19 cellular contexts compared by ENCODE assay signal in genomic region chr3:20280257-20280656, GRCh38.
DNase-seq lines count a peak whose midpoint lies in the region; ATAC-seq and TF ChIP-seq lines count a peak whose summit lies in the region.
"Had no signal": no experiment of that assay in that cellular context is flagged by ENCODE, and none has a peak within 500 bp of the region (broad histone marks: within the 10 kb centered on the region; RNA-seq: fewer than 3 reads in every experiment).

No MANE protein-coding gene starts in this region.

- DNase-seq in NT2/D1 (ENCODE audit: low read depth, low spot score), result peak; percentile 27
- no peak for DNase-seq in effector memory CD8-positive, alpha-beta T cell
- no peak for DNase-seq in tibial artery
- no peak for DNase-seq in ovary
- no peak for DNase-seq in CD1c-positive myeloid dendritic cell (ENCODE audit: extremely low spot score)
- DNase-seq: activated CD4-positive, alpha-beta T cell treated with anti-CD3 and anti-CD28 coated beads for 48 hours; activated T-cell treated with anti-CD3 and anti-CD28 coated beads, Interleukin-2, amount 50 U/mL, for 4 hours; DMS53; effector CD8-positive, alpha-beta T cell; left cardiac atrium; MG63; NCI-H2029; NCI-H526; stimulated activated CD4-positive, alpha-beta T cell treated with anti-CD3 and anti-CD28 coated beads, Interleukin-4, amount 100 ng/mL, for 4 hours had no signal

- peaks cover 0 to 5% of the 10 kb centered on the region in 2 donors for H3K9me3 Mint-ChIP-seq in effector memory CD8-positive, alpha-beta T cell

- TF ChIP-seq CTCF in tibial artery (IDR thresholded peaks at IDR 0.05), result no peak
- TF ChIP-seq CTCF in ovary (IDR thresholded peaks at IDR 0.05), result no peak

- WGBS in ovary, 3 donors, result 83 to 85% (median 85%) methylated on average over 7 of the region's 7 CpGs

- H3K4me3 Mint-ChIP-seq in effector memory CD8-positive, alpha-beta T cell, result peak overlapping the region in 1 of 2 donors; percentile 37
- H3K4me3 Mint-ChIP-seq: activated T-cell treated with anti-CD3 and anti-CD28 coated beads, Interleukin-2, amount 50 U/mL, for 4 hours had no signal

- H3K9me3 ChIP-seq in NT2/D1 (ENCODE audit: insufficient read depth, low read length) (peaks cover 43% of the 10 kb centered on the region), tibial artery (peaks cover 0 to 14% (median 0%) of the 10 kb centered on the region in 3 donors), ovary (no peaks in the 10 kb centered on the region)
- H3K9me3 ChIP-seq: MG63 had no signal

- intact Hi-C loops in tibial artery (cut with DNase I; ENCODE audit: low total_unique reads) (no loop called here), ovary (cut with DNase I) (no loop called here)

- peak overlapping the region; percentile 9 to 73 for H3K27ac Mint-ChIP-seq in effector memory CD8-positive, alpha-beta T cell

- no peak overlapping the region for H3K27ac ChIP-seq in tibial artery
- no peak overlapping the region for H3K27ac ChIP-seq in ovary
- H3K27ac ChIP-seq: BLaER1 treated with 17β-estradiol and CSF1 and Interleukin-3, amounts not matched to agents 10 nM and 100 nM; tibial nerve had no signal

- no peak for TF ChIP-seq EP300 in ovary (IDR thresholded peaks at IDR 0.05)

- H3K36me3 ChIP-seq in NT2/D1 (ENCODE audit: insufficient read depth, insufficient read length, low read length) (no peaks in the 10 kb centered on the region), tibial artery (no peaks in the 10 kb centered on the region), ovary (no peaks in the 10 kb centered on the region)
- H3K36me3 ChIP-seq: BLaER1 treated with 17β-estradiol and CSF1 and Interleukin-3, amounts not matched to agents 10 nM and 100 nM; MG63; tibial nerve had no signal

- H3K9ac ChIP-seq in NT2/D1 (ENCODE audit: insufficient read length, low read depth), result no peak overlapping the region
- H3K9ac ChIP-seq: BLaER1 treated with 17β-estradiol and CSF1 and Interleukin-3, amounts not matched to agents 10 nM and 100 nM had no signal

- no peaks in the 10 kb centered on the region for H3K36me3 Mint-ChIP-seq in effector memory CD8-positive, alpha-beta T cell (ENCODE audit: insufficient read depth)

- H3K4me1 ChIP-seq in NT2/D1 (ENCODE audit: insufficient read depth, insufficient read length) (no peaks in the 10 kb centered on the region), tibial artery (no peaks in the 10 kb centered on the region), ovary (ENCODE audit: insufficient read depth) (no peaks in the 10 kb centered on the region)
- H3K4me1 ChIP-seq: tibial nerve had no signal

- peaks cover 4 to 7% of the 10 kb centered on the region in 2 donors for H3K4me1 Mint-ChIP-seq in effector memory CD8-positive, alpha-beta T cell (ENCODE audit: low read depth in 2 of 2)

- H3K4me3 ChIP-seq in NT2/D1 (ENCODE audit: insufficient read length, low read depth) (no peak overlapping the region), tibial artery (no peak overlapping the region), ovary (no peak overlapping the region)
- H3K4me3 ChIP-seq: BLaER1 treated with 17β-estradiol and CSF1 and Interleukin-3, amounts not matched to agents 10 nM and 100 nM; MG63; tibial nerve had no signal

- H3K27me3 Mint-ChIP-seq in effector memory CD8-positive, alpha-beta T cell, result no peaks in the 10 kb centered on the region

- ATAC-seq in GM18909 (IDR thresholded peaks at IDR 0.05; ENCODE audit: poor library complexity, unreplicated experiment) (peak; percentile 47), HG02885 (IDR thresholded peaks at IDR 0.05; ENCODE audit: poor library complexity, unreplicated experiment) (peak; percentile 90), HG03095 (IDR thresholded peaks at IDR 0.05; ENCODE audit: unreplicated experiment) (no peak)
- no peak for ATAC-seq in effector memory CD8-positive, alpha-beta T cell (replicated peaks)
- ATAC-seq: activated T-cell treated with anti-CD3 and anti-CD28 coated beads, Interleukin-2, amount 50 U/mL, for 4 hours; left cardiac atrium had no signal

- H3K27me3 ChIP-seq in NT2/D1 (ENCODE audit: insufficient read depth, insufficient read length) (no peaks in the 10 kb centered on the region), tibial artery (no peaks in the 10 kb centered on the region), ovary (no peaks in the 10 kb centered on the region)
- H3K27me3 ChIP-seq: BLaER1 treated with 17β-estradiol and CSF1 and Interleukin-3, amounts not matched to agents 10 nM and 100 nM; MG63; tibial nerve had no signal

- no peak for TF ChIP-seq POLR2A in ovary (IDR thresholded peaks at IDR 0.05)

Comparison
In these comparisons a context has a peak if more than half of its experiments do, and no peak if none do; other contexts are left out.
1. ATAC-seq: peak in GM18909 (single experiment) and HG02885 (single experiment); none in effector memory CD8-positive, alpha-beta T cell (single experiment) and HG03095 (single experiment).